In genomic region chr6:122789078-122789861, GRCh38 we compare ENCODE assay signal across 8 cellular contexts. TPM values are rescaled to one million over a fixed set of nuclear protein-coding genes. Genes with fewer than 3 reads are reported as not detected.
DNase-seq lines count a peak whose midpoint lies in the region; ATAC-seq and TF ChIP-seq lines count a peak whose summit lies in the region.

A gene with protein sequence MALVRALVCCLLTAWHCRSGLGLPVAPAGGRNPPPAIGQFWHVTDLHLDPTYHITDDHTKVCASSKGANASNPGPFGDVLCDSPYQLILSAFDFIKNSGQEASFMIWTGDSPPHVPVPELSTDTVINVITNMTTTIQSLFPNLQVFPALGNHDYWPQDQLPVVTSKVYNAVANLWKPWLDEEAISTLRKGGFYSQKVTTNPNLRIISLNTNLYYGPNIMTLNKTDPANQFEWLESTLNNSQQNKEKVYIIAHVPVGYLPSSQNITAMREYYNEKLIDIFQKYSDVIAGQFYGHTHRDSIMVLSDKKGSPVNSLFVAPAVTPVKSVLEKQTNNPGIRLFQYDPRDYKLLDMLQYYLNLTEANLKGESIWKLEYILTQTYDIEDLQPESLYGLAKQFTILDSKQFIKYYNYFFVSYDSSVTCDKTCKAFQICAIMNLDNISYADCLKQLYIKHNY (plus strand): TSS chr6:122789258. CDS start chr6:122789347, 89 bp downstream.

- H3K27me3 ChIP-seq in HAP-1 (ENCODE audit: low read depth) (peaks cover 2% of the 10 kb centered on the region; the same call in 1 of the 2 replicates), gastrocnemius medialis (no peaks in the 10 kb centered on the region)

- no peaks in the 10 kb centered on the region for H3K9me3 ChIP-seq in HAP-1
- no peaks in the 10 kb centered on the region for H3K9me3 ChIP-seq in gastrocnemius medialis

- H3K4me1 ChIP-seq in HAP-1 = peaks cover 6% of the 10 kb centered on the region
- peaks cover 36 to 45% of the 10 kb centered on the region in 2 donors for H3K4me1 ChIP-seq in gastrocnemius medialis

- TF ChIP-seq CTCF in LNCaP clone FGC (IDR thresholded peaks at IDR 0.05; ENCODE audit: control insufficient read depth, extremely low read depth, insufficient read depth) = peak; percentile 55
- peak; percentile 30 for TF ChIP-seq CTCF in cardiac fibroblast (IDR thresholded peaks at IDR 0.05; ENCODE audit: low read depth, low read length)
- peak; percentile 22 to 45 (median 37) for TF ChIP-seq CTCF in gastrocnemius medialis (IDR thresholded peaks at IDR 0.05 in 4 of 5, conservative IDR thresholded peaks at IDR 0.05 in 1 of 5)

- H3K4me1 Mint-ChIP-seq in activated CD4-positive, alpha-beta T cell treated with anti-CD3 and anti-CD28 coated beads, Interleukin-2, amount 10 ng/mL, durations not matched to agents 24 days and 14 days = peaks cover 19% of the 10 kb centered on the region
- peaks cover 18 to 25% of the 10 kb centered on the region in 2 donors for H3K4me1 Mint-ChIP-seq in immature natural killer cell

- DNase-seq in activated CD4-positive, alpha-beta T cell treated with anti-CD3 and anti-CD28 coated beads, Interleukin-2, amount 10 ng/mL, durations not matched to agents 24 days and 14 days = peak; percentile 74
- no peak for DNase-seq in activated CD4-positive, alpha-beta T cell treated with anti-CD3 and anti-CD28 coated beads, Interleukin-2, amount 50 U/mL, for 4 hours
- DNase-seq in HAP-1 (ENCODE audit: low spot score in 2 of 2) (peak; percentile 51 to 77), LNCaP clone FGC (ENCODE audit: low read depth) (no peak), SHP77 (lab: John Stamatoyannopoulos, UW) (peak; percentile 72 to 76), cardiac fibroblast (ENCODE audit: low read depth in 2 of 2) (peak; percentile 79 to 89), immature natural killer cell (peak; percentile 1 to 17 (median 17)), gastrocnemius medialis (peak; percentile 84 to 86)

- no peaks in the 10 kb centered on the region for H3K9me3 Mint-ChIP-seq in activated CD4-positive, alpha-beta T cell treated with anti-CD3 and anti-CD28 coated beads, Interleukin-2, amount 10 ng/mL, durations not matched to agents 24 days and 14 days
- H3K9me3 Mint-ChIP-seq in immature natural killer cell = no peaks in the 10 kb centered on the region

- intact Hi-C loops in activated CD4-positive, alpha-beta T cell treated with anti-CD3 and anti-CD28 coated beads, Interleukin-2, amount 10 ng/mL, durations not matched to agents 24 days and 14 days (cut with micrococcal nuclease) = loop anchor here (2.0 kb wide), 2 partner anchors 38 to 50 kb away; no protein-coding TSS in a partner anchor
- intact Hi-C loops in gastrocnemius medialis (cut with DNase I; ENCODE audit: low total_unique reads) = loop anchor here (1.0 to 5.0 kb wide), 4 partner anchors 9 to 387 kb away; no protein-coding TSS in a partner anchor

- peak within 1 kb of the TSS; percentile 51 for H3K4me3 ChIP-seq in HAP-1
- peak within 1 kb of the TSS; percentile 73 for H3K4me3 ChIP-seq in LNCaP clone FGC (ENCODE audit: low read depth, low read length)
- H3K4me3 ChIP-seq in cardiac fibroblast (replicated peaks in 1 of 2; ENCODE audit: low read depth in 2 of 2, low read length in 2 of 2) = peak within 1 kb of the TSS; percentile 70 to 72
- H3K4me3 ChIP-seq in gastrocnemius medialis = peak within 1 kb of the TSS; percentile 61 to 94 (median 80)

- H3K4me3 Mint-ChIP-seq in activated CD4-positive, alpha-beta T cell treated with anti-CD3 and anti-CD28 coated beads, Interleukin-2, amount 10 ng/mL, durations not matched to agents 24 days and 14 days = peak within 1 kb of the TSS; percentile 91
- peak within 1 kb of the TSS; percentile 84 to 95 (median 89) for H3K4me3 Mint-ChIP-seq in immature natural killer cell

- in situ Hi-C loops in HAP-1 (cut with MboI; ENCODE audit: low sequenced_read_pairs) (no loop called here), gastrocnemius medialis (cut with MboI; ENCODE audit: low sequenced_read_pairs in 4 of 4) (no loop called here)

- H3K27ac ChIP-seq in gastrocnemius medialis = peak within 1 kb of the TSS; percentile 93 to 98 (median 96)

- peaks cover 64% of the 10 kb centered on the region for H3K27me3 Mint-ChIP-seq in activated CD4-positive, alpha-beta T cell treated with anti-CD3 and anti-CD28 coated beads, Interleukin-2, amount 10 ng/mL, durations not matched to agents 24 days and 14 days
- peaks cover 2 to 14% (median 11%) of the 10 kb centered on the region in 3 donors for H3K27me3 Mint-ChIP-seq in immature natural killer cell (ENCODE audit: low read depth in 3 of 3)

- peak within 1 kb of the TSS; percentile 84 for H3K27ac Mint-ChIP-seq in activated CD4-positive, alpha-beta T cell treated with anti-CD3 and anti-CD28 coated beads, Interleukin-2, amount 10 ng/mL, durations not matched to agents 24 days and 14 days
- H3K27ac Mint-ChIP-seq in immature natural killer cell = peak within 1 kb of the TSS in 3 of 6 donors; percentile 22 to 54 (median 30)

- H3K36me3 ChIP-seq in HAP-1 (replicated peaks) (no peaks in the 10 kb centered on the region), gastrocnemius medialis (no peaks in the 10 kb centered on the region)

- TF ChIP-seq POLR2A in gastrocnemius medialis (IDR thresholded peaks at IDR 0.05) = peak; percentile 82 to 91

- H3K36me3 Mint-ChIP-seq in activated CD4-positive, alpha-beta T cell treated with anti-CD3 and anti-CD28 coated beads, Interleukin-2, amount 10 ng/mL, durations not matched to agents 24 days and 14 days (ENCODE audit: low read depth) = peaks cover 2% of the 10 kb centered on the region
- H3K36me3 Mint-ChIP-seq in immature natural killer cell = no peaks in the 10 kb centered on the region

- peak; percentile 79 to 84 for ATAC-seq in gastrocnemius medialis

RNA-seq across cellular contexts. Expression of the gene that starts here (rescaled TPM):
- total RNA-seq in activated CD4-positive, alpha-beta T cell treated with anti-CD3 and anti-CD28 coated beads, Interleukin-2, amount 10 ng/mL, durations not matched to agents 24 days and 14 days = 0.28 and 0.42 TPM in 2 replicates
- polyA plus RNA-seq in immature natural killer cell = 1 to 10 TPM in 1 of 3 donors, under 1 TPM in 1, not detected in 1; 0.37 to 1.2 TPM
- total RNA-seq in gastrocnemius medialis = 10 to 100 TPM; 18.4 to 38.4 (median 32.6) TPM

Comparison
In these comparisons a context has a peak if more than half of its experiments do, and no peak if none do; other contexts are left out.
1. RNA of the gene that starts here (total RNA-seq): 18.4 to 38.4 TPM in gastrocnemius medialis; 0.28 to 0.42 TPM in activated CD4-positive, alpha-beta T cell treated with anti-CD3 and anti-CD28 coated beads, Interleukin-2, amount 10 ng/mL, durations not matched to agents 24 days and 14 days; every median in the first group is over 10 times any median in the second.
2. Peak in DNase-seq in activated CD4-positive, alpha-beta T cell treated with anti-CD3 and anti-CD28 coated beads, Interleukin-2, amount 10 ng/mL, durations not matched to agents 24 days and 14 days; RNA of the gene not detected or under 1 TPM.
3. DNase-seq: peak in HAP-1 (2 of 2), SHP77 (2 of 2), cardiac fibroblast (2 of 2), immature natural killer cell (3 of 3) and gastrocnemius medialis (2 of 2); none in activated CD4-positive, alpha-beta T cell treated with anti-CD3 and anti-CD28 coated beads, Interleukin-2, amount 50 U/mL, for 4 hours (0 of 2) and LNCaP clone FGC (single experiment).
4. Peak in every context shown above with its lines, with median percentiles within 50 percentile points of each other: H3K4me3 ChIP-seq and CTCF ChIP-seq.